In genomic region chr13:75279834-75280369, GRCh38 we compare ENCODE assay signal across 28 cellular contexts.
"Had no signal": no experiment of that assay in that cellular context is flagged by ENCODE, and none has a peak within 500 bp of the region (broad histone marks: within the 10 kb centered on the region; RNA-seq: fewer than 3 reads in every experiment).

No MANE protein-coding gene starts in this region.

- H3K27ac ChIP-seq: neural progenitor cell, sigmoid colon, spleen, testis, uterus, WERI-Rb-1 had no signal

- H3K9ac ChIP-seq: neural progenitor cell had no signal

- H3K4me3 ChIP-seq: neural progenitor cell, sigmoid colon, spleen, testis, uterus had no signal

- FAIRE-seq: endothelial cell of umbilical vein, islet of Langerhans, TTC549 had no signal

- H3K27me3 ChIP-seq: neural progenitor cell, sigmoid colon, spleen, testis, uterus had no signal

- H3K4me1 ChIP-seq: neural progenitor cell, sigmoid colon, spleen, testis, uterus had no signal

- DNase-seq: activated CD4-positive, alpha-beta T cell treated with anti-CD3 and anti-CD28 coated beads, Interleukin-2, amount 10 ng/mL, durations not matched to agents 7 days and 5 days; activated CD4-positive, CD25-positive, alpha-beta regulatory T cell treated with anti-CD3 and anti-CD28 coated beads, Interleukin-2, amount 50 U/mL, for 72 hours; activated CD8-positive, alpha-beta memory T cell treated with anti-CD3 and anti-CD28 coated beads, Interleukin-2, amount 10 ng/mL, durations not matched to agents 7 days and 5 days; activated CD8-positive, alpha-beta T cell treated with anti-CD3 and anti-CD28 coated beads for 36 hours; activated gamma-delta T cell; activated naive CD4-positive, alpha-beta T cell treated with anti-CD3 and anti-CD28 coated beads, Interleukin-2, amount 50 U/mL, for 16 hours; activated naive CD8-positive, alpha-beta T cell treated with anti-CD3 and anti-CD28 coated beads, Interleukin-2, amount 50 U/mL, for 24 hours; activated T-cell treated with anti-CD3 and anti-CD28 coated beads for 4 hours; anterior cingulate cortex; caudate nucleus; effector memory CD4-positive, alpha-beta T cell; foreskin melanocyte; left cardiac atrium; naive thymus-derived CD4-positive, alpha-beta T cell; posterior cingulate gyrus; sigmoid colon; spleen; stimulated activated CD4-positive, alpha-beta T cell treated with anti-CD3 and anti-CD28 coated beads, Interleukin-4, amount 100 ng/mL, for 1 hour; stimulated activated naive CD4-positive, alpha-beta T cell; testis; trophoblast cell; uterus; WERI-Rb-1 had no signal

- H3K9me3 ChIP-seq: testis, uterus had no signal

- H3K4me2 ChIP-seq: neural progenitor cell had no signal

- H2AFZ ChIP-seq: neural progenitor cell had no signal

- ATAC-seq: activated CD8-positive, alpha-beta memory T cell treated with anti-CD3 and anti-CD28 coated beads, Interleukin-2, amount 10 ng/mL, durations not matched to agents 7 days and 5 days; activated CD8-positive, alpha-beta T cell treated with anti-CD3 and anti-CD28 coated beads for 36 hours; activated naive CD8-positive, alpha-beta T cell treated with anti-CD3 and anti-CD28 coated beads, Interleukin-2, amount 50 U/mL, for 24 hours; esophagus mucosa; left cardiac atrium; naive thymus-derived CD4-positive, alpha-beta T cell had no signal

- H3K36me3 ChIP-seq: neural progenitor cell, sigmoid colon, uterus, WERI-Rb-1 had no signal
